In the genomic region with DNA sequence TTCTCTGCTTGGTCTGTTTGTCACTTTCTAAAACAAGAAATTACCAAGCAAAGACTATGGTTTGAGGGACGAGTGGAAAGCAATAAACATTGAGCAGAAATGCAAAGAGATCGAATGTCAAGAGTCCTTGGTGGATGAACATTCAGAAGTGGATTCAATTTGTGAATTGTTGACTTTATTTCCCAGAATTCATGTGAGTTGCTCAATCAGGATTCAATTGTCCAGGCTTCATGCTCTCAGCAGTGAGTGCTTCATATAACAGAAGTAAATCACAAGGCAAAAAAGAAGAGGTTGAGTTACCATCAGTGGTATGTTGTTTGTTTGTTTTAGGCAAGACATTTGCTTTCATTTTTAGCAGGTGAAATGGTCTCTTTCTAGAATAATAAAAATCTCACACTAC, we compare ENCODE assay signal across 32 cellular contexts. TPM values are rescaled to one million over a fixed set of nuclear protein-coding genes. Genes with fewer than 3 reads are reported as not detected.
A peak's percentile ranks its signal among the peaks of the same experiment; 100 is the strongest.
DNase-seq lines count a peak whose midpoint lies in the region; ATAC-seq and TF ChIP-seq lines count a peak whose summit lies in the region.
"Had no signal": no experiment of that assay in that cellular context is flagged by ENCODE, and none has a peak within 500 bp of the region (broad histone marks: within the 10 kb centered on the region; RNA-seq: fewer than 3 reads in every experiment).

No MANE protein-coding gene starts in this region.

- no peaks in the 10 kb centered on the region for H3K27me3 ChIP-seq in IMR-90 (ENCODE audit: control insufficient read depth, insufficient read depth, low read length)
- no peaks in the 10 kb centered on the region for H3K27me3 ChIP-seq in adipocyte (replicated peaks; ENCODE audit: control insufficient read depth, insufficient read depth, low read length)
- H3K27me3 ChIP-seq: cardiac muscle cell, sigmoid colon, tibial artery had no signal

- no peak overlapping the region for H3K56ac ChIP-seq in IMR-90 (ENCODE audit: extremely low read depth, insufficient read depth, low read length)

- H3K27me3 Mint-ChIP-seq in activated naive CD4-positive, alpha-beta T cell treated with anti-CD3 and anti-CD28 coated beads for 36 hours (ENCODE audit: low read depth), result peaks cover 10% of the 10 kb centered on the region

- no peak overlapping the region for H2AFZ ChIP-seq in IMR-90 (replicated peaks; ENCODE audit: low read length, poor library complexity)

- no peak overlapping the region for H2BK15ac ChIP-seq in IMR-90 (ENCODE audit: low read depth, low read length)

- no peak overlapping the region for H2BK20ac ChIP-seq in IMR-90 (ENCODE audit: low read depth, low read length)

- H3K9me3 Mint-ChIP-seq in activated naive CD4-positive, alpha-beta T cell treated with anti-CD3 and anti-CD28 coated beads for 36 hours, result no peaks in the 10 kb centered on the region

- H3K4me1 Mint-ChIP-seq in activated naive CD4-positive, alpha-beta T cell treated with anti-CD3 and anti-CD28 coated beads for 36 hours (ENCODE audit: low read depth), result no peaks in the 10 kb centered on the region
- H3K4me1 Mint-ChIP-seq: activated naive CD4-positive, alpha-beta T cell treated with anti-CD3 and anti-CD28 coated beads, Interleukin-2, amount 50 U/mL, for 24 hours; activated T-helper 17 cell treated with anti-CD3 and anti-CD28 coated beads, Interleukin-2, amount 50 U/mL, for 72 hours; CD4-positive, CD25-positive, alpha-beta regulatory T cell; naive thymus-derived CD8-positive, alpha-beta T cell had no signal

- H3K27ac ChIP-seq in IMR-90 (ENCODE audit: insufficient read depth, low read length), result no peak overlapping the region
- H3K27ac ChIP-seq: A549, cardiac muscle cell, psoas muscle, sigmoid colon, WERI-Rb-1 had no signal

- no peak overlapping the region for H2BK5ac ChIP-seq in IMR-90 (ENCODE audit: low read depth, low read length, poor library complexity, severe bottlenecking)

- H2AK9ac ChIP-seq in IMR-90 (replicated peaks; ENCODE audit: low read depth, low read length, poor library complexity), result no peak overlapping the region

- no peak overlapping the region for H3K14ac ChIP-seq in IMR-90 (replicated peaks; ENCODE audit: low read depth, low read length)

- H2AK5ac ChIP-seq in IMR-90 (ENCODE audit: low read depth, low read length), result no peak overlapping the region

- no peak overlapping the region for H4K8ac ChIP-seq in IMR-90 (ENCODE audit: low read depth in 2 of 2, low read length in 2 of 2)

- H3K9ac ChIP-seq in IMR-90 (ENCODE audit: low read depth, low read length) (no peak overlapping the region), adipocyte (ENCODE audit: low read length) (no peak overlapping the region)

- ATAC-seq in IMR-90 (ENCODE audit: low read depth), result no peak
- ATAC-seq: A549; activated CD8-positive, alpha-beta T cell treated with anti-CD3 and anti-CD28 coated beads, Interleukin-2, amount 10 ng/mL, durations not matched to agents 7 days and 5 days; activated T-helper 17 cell treated with anti-CD3 and anti-CD28 coated beads, Interleukin-2, amount 50 U/mL, for 72 hours; GM12878; left cardiac atrium; naive thymus-derived CD8-positive, alpha-beta T cell; psoas muscle had no signal

- 100% methylated on average over 1 of the region's 2 CpGs; no CpG with 5 or more reads in 1 of the 2 experiments for WGBS in IMR-90 (ENCODE audit: extremely low coverage in 2 of 2, insufficient read length in 1 of 2), 2 experiments

- H3K36me3 Mint-ChIP-seq in activated naive CD4-positive, alpha-beta T cell treated with anti-CD3 and anti-CD28 coated beads for 36 hours (ENCODE audit: low read depth), result no peaks in the 10 kb centered on the region
- H3K36me3 Mint-ChIP-seq: activated naive CD4-positive, alpha-beta T cell treated with anti-CD3 and anti-CD28 coated beads, Interleukin-2, amount 50 U/mL, for 24 hours; CD4-positive, CD25-positive, alpha-beta regulatory T cell; naive thymus-derived CD8-positive, alpha-beta T cell had no signal

- H3K9me1 ChIP-seq in IMR-90 (ENCODE audit: insufficient read depth, low read length), result peaks cover 10% of the 10 kb centered on the region

- H4K91ac ChIP-seq in IMR-90 (ENCODE audit: insufficient read depth, low read depth, low read length), result no peak overlapping the region

- H3K23ac ChIP-seq in IMR-90 (ENCODE audit: low read depth, low read length), result no peak overlapping the region

- H3K9me3 ChIP-seq in IMR-90 (ENCODE audit: control insufficient read depth, insufficient read depth, low read length) (no peaks in the 10 kb centered on the region), adipocyte (ENCODE audit: control insufficient read depth, low read length) (no peaks in the 10 kb centered on the region)
- H3K9me3 ChIP-seq: A549, psoas muscle, sigmoid colon, tibial artery had no signal

- CTCF ChIA-PET in IMR-90 (lab: Yijun Ruan, JAX), result no interaction called here
- CTCF ChIA-PET in activated naive CD4-positive, alpha-beta T cell treated with anti-CD3 and anti-CD28 coated beads for 36 hours (lab: Charles Lee), result no interaction called here

- no peak for TF ChIP-seq POLR2A in IMR-90 (IDR thresholded peaks at IDR 0.05; ENCODE audit: low read depth, low read length)

- TF ChIP-seq CTCF in AG09319 (IDR thresholded peaks at IDR 0.05; ENCODE audit: low read depth, low read length) (no peak), IMR-90 (conservative IDR thresholded peaks at IDR 0.05; ENCODE audit: low read depth, low read length) (no peak)

- dilution Hi-C loops in IMR-90 (cut with HindIII; ENCODE audit: low sequenced_read_pairs, unreplicated experiment), result no loop called here

- H3K27ac Mint-ChIP-seq in activated naive CD4-positive, alpha-beta T cell treated with anti-CD3 and anti-CD28 coated beads for 36 hours, result no peak overlapping the region
- H3K27ac Mint-ChIP-seq: activated CD8-positive, alpha-beta T cell treated with anti-CD3 and anti-CD28 coated beads, Interleukin-2, amount 10 ng/mL, durations not matched to agents 7 days and 5 days; activated naive CD4-positive, alpha-beta T cell treated with anti-CD3 and anti-CD28 coated beads, Interleukin-2, amount 50 U/mL, for 24 hours; activated T-helper 17 cell treated with anti-CD3 and anti-CD28 coated beads, Interleukin-2, amount 50 U/mL, for 72 hours; CD4-positive, CD25-positive, alpha-beta regulatory T cell; naive thymus-derived CD8-positive, alpha-beta T cell had no signal

- no peak overlapping the region for H3K4me2 ChIP-seq in IMR-90 (ENCODE audit: low read depth, low read length)
- H3K4me2 ChIP-seq: A549 had no signal

- H3K36me3 ChIP-seq in IMR-90 (ENCODE audit: control insufficient read depth, insufficient read depth, low read length) (no peaks in the 10 kb centered on the region), adipocyte (ENCODE audit: control insufficient read depth, insufficient read depth, low read length, severe bottlenecking) (peaks cover 2% of the 10 kb centered on the region)
- H3K36me3 ChIP-seq: cardiac muscle cell, sigmoid colon, tibial artery, WERI-Rb-1 had no signal

- POLR2A ChIA-PET in IMR-90 (lab: Charles Lee; ENCODE audit: unreplicated experiment), result no interaction called here

- no peak overlapping the region for H4K5ac ChIP-seq in IMR-90 (ENCODE audit: low read depth, low read length)

- H3K4me3 ChIP-seq in IMR-90 (ENCODE audit: insufficient read depth, low read depth, low read length), result no peak overlapping the region
- H3K4me3 ChIP-seq in adipocyte (ENCODE audit: low read length), result no peak overlapping the region
- H3K4me3 ChIP-seq: A549, cardiac muscle cell, GM12878, psoas muscle, sigmoid colon, tibial artery had no signal

- H3K4ac ChIP-seq in IMR-90 (ENCODE audit: low read depth, low read length), result no peak overlapping the region

- no peak overlapping the region for H3K18ac ChIP-seq in IMR-90 (ENCODE audit: low read depth, low read length)

- no peak for TF ChIP-seq RAD21 in IMR-90 (IDR thresholded peaks at IDR 0.05; ENCODE audit: low read length)

- no peak overlapping the region for H3K4me3 Mint-ChIP-seq in activated naive CD4-positive, alpha-beta T cell treated with anti-CD3 and anti-CD28 coated beads for 36 hours
- H3K4me3 Mint-ChIP-seq: activated CD8-positive, alpha-beta T cell treated with anti-CD3 and anti-CD28 coated beads, Interleukin-2, amount 10 ng/mL, durations not matched to agents 7 days and 5 days; activated naive CD4-positive, alpha-beta T cell treated with anti-CD3 and anti-CD28 coated beads, Interleukin-2, amount 50 U/mL, for 24 hours; activated T-helper 17 cell treated with anti-CD3 and anti-CD28 coated beads, Interleukin-2, amount 50 U/mL, for 72 hours; CD4-positive, CD25-positive, alpha-beta regulatory T cell; naive thymus-derived CD8-positive, alpha-beta T cell had no signal

- intact Hi-C loops in IMR-90 (cut with micrococcal nuclease), result no loop called here
- intact Hi-C loops in activated naive CD4-positive, alpha-beta T cell treated with anti-CD3 and anti-CD28 coated beads for 36 hours (cut with micrococcal nuclease), result no loop called here

- in situ Hi-C loops in IMR-90 (cut with MboI; ENCODE audit: low sequenced_read_pairs), result loop anchor here (25.0 kb wide), 1 partner anchor 569 kb away; no protein-coding TSS in a partner anchor

- peak; percentile 56 for DNase-seq in AG09319 (ENCODE audit: extremely low read depth, low read depth)
- peak; percentile 38 for DNase-seq in IMR-90
- DNase-seq in NCI-H2107 treated with DMSO at 0.1 percent for 48 hours (lab: John Stamatoyannopoulos, UW; ENCODE audit: unreplicated experiment), result peak; percentile 88
- DNase-seq in adipocyte (ENCODE audit: low read depth), result peak; percentile 72
- no peak for DNase-seq in activated naive CD4-positive, alpha-beta T cell treated with anti-CD3 and anti-CD28 coated beads for 36 hours
- no peak for DNase-seq in NCI-H2227 (lab: John Stamatoyannopoulos, UW; ENCODE audit: unreplicated experiment)
- DNase-seq in NCI-H82 treated with DMSO at 0.1 percent for 48 hours (lab: John Stamatoyannopoulos, UW; ENCODE audit: unreplicated experiment), result no peak
- DNase-seq in EL, result no peak
- DNase-seq: activated CD4-positive, alpha-beta T cell treated with anti-CD3 and anti-CD28 coated beads for 4 hours; activated CD8-positive, alpha-beta T cell treated with anti-CD3 and anti-CD28 coated beads, Interleukin-2, amount 10 ng/mL, durations not matched to agents 7 days and 5 days; AML-193; aorta; Calu3; CD4-positive, CD25-positive, alpha-beta regulatory T cell; hippocampal formation; left cardiac atrium; naive thymus-derived CD8-positive, alpha-beta T cell; NCI-H1694 treated with DMSO at 0.1 percent for 48 hours; NCI-H526; psoas muscle; sigmoid colon; stimulated activated CD4-positive, alpha-beta T cell treated with anti-CD3 and anti-CD28 coated beads, Interleukin-4, amount 100 ng/mL, for 1 hour; tibial artery; WERI-Rb-1 had no signal

- BruUV-seq in IMR-90 (replicated peaks; lab: Mats Ljungman, UMichigan), result no TSS peak

- H3K79me1 ChIP-seq in IMR-90 (ENCODE audit: low read depth in 1 of 2, low read length in 2 of 2), result peaks cover 0 to 13% of the 10 kb centered on the region in 2 experiments; a peak in 1 of 4 replicates

- H3K4me1 ChIP-seq in IMR-90 (ENCODE audit: control insufficient read depth, insufficient read depth, low read length), result peaks cover 14% of the 10 kb centered on the region
- peaks cover 23% of the 10 kb centered on the region for H3K4me1 ChIP-seq in adipocyte (ENCODE audit: control insufficient read depth, insufficient read depth, low read length)
- H3K4me1 ChIP-seq: A549, psoas muscle, sigmoid colon had no signal

- H4K20me1 ChIP-seq in IMR-90 (ENCODE audit: insufficient read depth, low read length), result no peaks in the 10 kb centered on the region

- H2BK120ac ChIP-seq in IMR-90 (ENCODE audit: low read depth, low read length), result no peak overlapping the region

RNA-seq across cellular contexts. Expression of gene NGF, which starts 31.9 kb away (rescaled TPM):
- 8.3 and 12.5 TPM in 2 replicates for total RNA-seq in IMR-90 (2012; rRNA removed)
- polyA plus RNA-seq in IMR-90 (2012; rRNA removed), result 21.7 and 28.7 TPM in 2 replicates
- polyA plus RNA-seq in IMR-90 (2012; cell fraction: cytosol; rRNA removed), result 10.0 and 32.5 TPM in 2 replicates
- polyA plus RNA-seq in IMR-90 (2012; cell fraction: nucleus; rRNA removed; ENCODE audit: low replicate concordance), result 23.1 and 29.5 TPM in 2 replicates
- total RNA-seq in activated naive CD4-positive, alpha-beta T cell treated with anti-CD3 and anti-CD28 coated beads for 36 hours, result not detected
- total RNA-seq: activated CD8-positive, alpha-beta T cell treated with anti-CD3 and anti-CD28 coated beads, Interleukin-2, amount 10 ng/mL, durations not matched to agents 7 days and 5 days; activated T-helper 17 cell treated with anti-CD3 and anti-CD28 coated beads, Interleukin-2, amount 50 U/mL, for 72 hours; Calu3; CD4-positive, CD25-positive, alpha-beta regulatory T cell; endothelial cell of umbilical vein; GM12878; mononuclear cell; naive thymus-derived CD8-positive, alpha-beta T cell; SK-MEL-5 had no signal
- polyA plus RNA-seq: cardiac muscle cell; CD4-positive, CD25-positive, alpha-beta regulatory T cell; endothelial cell of umbilical vein; GM12878; naive thymus-derived CD8-positive, alpha-beta T cell had no signal

Comparison
In these comparisons a context has a peak if more than half of its experiments do, and no peak if none do; other contexts are left out.
1. DNase-seq: peak in AG09319 (single experiment), IMR-90 (single experiment), NCI-H2107 treated with DMSO at 0.1 percent for 48 hours (single experiment) and adipocyte (single experiment); none in activated naive CD4-positive, alpha-beta T cell treated with anti-CD3 and anti-CD28 coated beads for 36 hours (single experiment), NCI-H2227 (single experiment), NCI-H82 treated with DMSO at 0.1 percent for 48 hours (single experiment) and EL (single experiment).